9 cellular contexts compared by ENCODE assay signal in genomic region chr2:73063909-73064875, GRCh38. TPM values are rescaled to one million over a fixed set of nuclear protein-coding genes. Genes with fewer than 3 reads are reported as not detected.
DNase-seq lines count a peak whose midpoint lies in the region; ATAC-seq, FAIRE-seq and TF ChIP-seq lines count a peak whose summit lies in the region.
"Had no signal": no experiment of that assay in that cellular context is flagged by ENCODE, and none has a peak within 500 bp of the region (broad histone marks: within the 10 kb centered on the region; RNA-seq: fewer than 3 reads in every experiment).

No MANE protein-coding gene starts in this region.

- peak; percentile 40 for FAIRE-seq in HTR-8/SVneo (lab: Jason Lieb, UNC)
- no peak for FAIRE-seq in HepG2 (lab: Jason Lieb, UNC)

- H3K9ac ChIP-seq in HepG2 (ENCODE audit: insufficient read depth, low read depth, low read length), result no peak overlapping the region

- peaks cover 9% of the 10 kb centered on the region; the same call in 1 of the 2 replicates for H4K20me1 ChIP-seq in HepG2 (ENCODE audit: insufficient read depth, low read length)

- no peak overlapping the region for H2AFZ ChIP-seq in HepG2 (ENCODE audit: low read length)

- peak overlapping the region; percentile 6 for H3K27ac ChIP-seq in HepG2 (ENCODE audit: extremely low read length, insufficient read depth, low read length)

- H3K4me2 ChIP-seq in HepG2 (ENCODE audit: low read depth, low read length), result no peak overlapping the region

- TF ChIP-seq EP300 in HepG2 (IDR thresholded peaks at IDR 0.05; ENCODE audit: low read depth in 2 of 2, low read length in 2 of 2) (no peak), HepG2 (CRISPR knock-in tag; IDR thresholded peaks at IDR 0.05; ENCODE audit: borderline replicate concordance) (no peak)

- H3K79me2 ChIP-seq in HepG2 (ENCODE audit: insufficient read depth, low read length), result peaks cover 86% of the 10 kb centered on the region

- peak; percentile 46 for DNase-seq in AG09309 (ENCODE audit: low read depth)
- DNase-seq in HTR-8/SVneo (ENCODE audit: insufficient read length, low spot score), result peak; percentile 66
- peak; percentile 73 for DNase-seq in brain pericyte (ENCODE audit: low read depth, low spot score)
- no peak for DNase-seq in HepG2 (ENCODE audit: low spot score)
- no peak for DNase-seq in T-helper 9 cell
- no peak for DNase-seq in occipital lobe (lab: John Stamatoyannopoulos, UW)
- DNase-seq in NCI-H1092 treated with DMSO at 0.1 percent for 48 hours (lab: John Stamatoyannopoulos, UW), result no peak
- DNase-seq: central memory CD4-positive, alpha-beta T cell had no signal

- no peak overlapping the region for H3K4me3 ChIP-seq in AG09309 (ENCODE audit: control insufficient read depth, low read depth, low read length)
- no peak overlapping the region for H3K4me3 ChIP-seq in HepG2 (replicated peaks in 1 of 3; ENCODE audit: insufficient read depth in 1 of 3, low read depth in 2 of 3, low read length in 3 of 3)

- no peak for TF ChIP-seq POLR2A in HepG2 (IDR thresholded peaks at IDR 0.05; ENCODE audit: insufficient read depth in 1 of 2, low read depth in 2 of 2, low read length in 2 of 2)

- no peaks in the 10 kb centered on the region for H3K27me3 ChIP-seq in HepG2 (ENCODE audit: control insufficient read depth in 1 of 2, insufficient read depth in 2 of 2, low read length in 2 of 2)

- no TSS peak for BruUV-seq in HepG2 (replicated peaks; lab: Mats Ljungman, UMichigan)

- in situ Hi-C loops in HepG2 (cut with HindIII; ENCODE audit: extremely low pct_ligation_motif_present, low pct_unique_long_range_greater_than_20kb), result no loop called here

- no peaks in the 10 kb centered on the region for H3K9me3 ChIP-seq in HepG2 (ENCODE audit: low read length)

- no peak for TF ChIP-seq RAD21 in HepG2 (CRISPR knock-in tag; IDR thresholded peaks at IDR 0.05)

- CTCF ChIA-PET in HepG2 (lab: Yijun Ruan, JAX; ENCODE audit: low intra/inter-chr PET ratio, low total read pairs), result no interaction called here

- intact Hi-C loops in HepG2 (cut with micrococcal nuclease; ENCODE audit: unreplicated experiment), result no loop called here

- peaks cover 56% of the 10 kb centered on the region for H3K4me1 ChIP-seq in HepG2 (ENCODE audit: insufficient read depth, low read length)

- peak; percentile 8; the same call in 1 of the 3 replicates for ATAC-seq in HepG2
- ATAC-seq in GM21526 (IDR thresholded peaks at IDR 0.05; ENCODE audit: low FRiP score, unreplicated experiment), result no peak

- peaks cover 4 to 9% of the 10 kb centered on the region in 2 experiments; a peak in 3 of 5 replicates for H3K36me3 ChIP-seq in HepG2 (replicated peaks in 1 of 2; ENCODE audit: control insufficient read depth in 1 of 2, insufficient read depth in 2 of 2, low read length in 2 of 2)

- WGBS in HepG2 (ENCODE audit: low lambda C conversion rate), result 96% methylated on average over 8 of the region's 8 CpGs

- TF ChIP-seq CTCF in AG09309 (IDR thresholded peaks at IDR 0.05; ENCODE audit: control insufficient read depth, insufficient read depth, low read depth, low read length, missing control alignments), result no peak
- TF ChIP-seq CTCF in HepG2 (CRISPR knock-in tag; IDR thresholded peaks at IDR 0.05), result no peak

- POLR2A ChIA-PET in HepG2 (lab: Yijun Ruan, JAX), result interaction anchor here (1.2 to 1.5 kb wide), 2 partner anchors 7 to 64 kb away, joined by 3 to 4 read pairs; partner anchors contain the start of gene SFXN5

TF ChIP-seq in HepG2, 621 proteins besides CTCF, POLR2A, EP300 and RAD21 (continues in another document):
- peak; percentile 80 for TF ChIP-seq MAFF (IDR thresholded peaks at IDR 0.05; ENCODE audit: low read depth, low read length)

RNA-seq across cellular contexts. Expression of gene SFXN5, which starts 7.3 kb away (rescaled TPM):
- total RNA-seq in HepG2 (2016; rRNA removed; fragmentation: Illumina TruSeq; extraction: Trizol) (22.2 and 34.9 TPM in 2 replicates), occipital lobe (27.5 TPM)
- 11.0 and 15.1 TPM in 2 replicates for total RNA-seq in HepG2 (2016; cell fraction: cytosol; rRNA removed; fragmentation: Illumina TruSeq; extraction: Trizol; ENCODE audit: low read depth)
- total RNA-seq in HepG2 (2016; cell fraction: insoluble cytoplasmic fraction; rRNA removed; fragmentation: Illumina TruSeq; extraction: Trizol), result 21.1 and 36.4 TPM in 2 replicates
- total RNA-seq in HepG2 (2016; cell fraction: membrane; rRNA removed; fragmentation: Illumina TruSeq; extraction: Trizol), result 13.2 and 15.3 TPM in 2 replicates
- 42.2 and 47.8 TPM in 2 replicates for total RNA-seq in HepG2 (2016; cell fraction: nucleus; rRNA removed; fragmentation: Illumina TruSeq; extraction: Trizol)
- polyA plus RNA-seq in HepG2 (2011; rRNA removed), result 37.4 and 42.8 TPM in 2 replicates
- 13.2 and 17.2 TPM in 2 replicates for polyA plus RNA-seq in HepG2 (2011; cell fraction: cytosol; rRNA removed)
- 139 and 168 TPM in 2 replicates for polyA plus RNA-seq in HepG2 (2011; cell fraction: nucleus; rRNA removed)
- polyA plus RNA-seq in HepG2 (2012), result 18.2 and 24.8 TPM in 2 replicates
- 6.1 and 6.5 TPM in 2 replicates for polyA plus RNA-seq in HepG2 (2016; cell fraction: cytosol; fragmentation: Illumina TruSeq; extraction: Trizol; ENCODE audit: low read depth)
- polyA plus RNA-seq in HepG2 (2016; cell fraction: insoluble cytoplasmic fraction; fragmentation: Illumina TruSeq; extraction: Trizol; ENCODE audit: low read depth), result 23.9 and 25.9 TPM in 2 replicates
- 8.0 and 9.0 TPM in 2 replicates for polyA plus RNA-seq in HepG2 (2016; cell fraction: membrane; fragmentation: Illumina TruSeq; extraction: Trizol; ENCODE audit: low read depth)
- 68.3 and 69.6 TPM in 2 replicates for polyA plus RNA-seq in HepG2 (2016; cell fraction: nucleus; fragmentation: Illumina TruSeq; extraction: Trizol; ENCODE audit: insufficient read depth, low read depth)
- 36.5 and 73.0 TPM in 2 replicates for polyA minus RNA-seq in HepG2 (2011; rRNA and poly(A)+ RNA removed; ENCODE audit: low replicate concordance)
- polyA minus RNA-seq in HepG2 (2011; cell fraction: cytosol; rRNA and poly(A)+ RNA removed), result 12.6 and 13.0 TPM in 2 replicates
- polyA minus RNA-seq in HepG2 (2011; cell fraction: nucleus; rRNA and poly(A)+ RNA removed), result 49.6 and 54.8 TPM in 2 replicates

RNA-seq across cellular contexts. Expression of gene RAB11FIP5, which starts 48.6 kb away (rescaled TPM):
- total RNA-seq in HepG2 (2016; rRNA removed; fragmentation: Illumina TruSeq; extraction: Trizol) (8.7 and 9.4 TPM in 2 replicates), occipital lobe (7.5 TPM)
- total RNA-seq in HepG2 (2016; cell fraction: cytosol; rRNA removed; fragmentation: Illumina TruSeq; extraction: Trizol; ENCODE audit: low read depth), result 3.7 and 4.2 TPM in 2 replicates
- total RNA-seq in HepG2 (2016; cell fraction: insoluble cytoplasmic fraction; rRNA removed; fragmentation: Illumina TruSeq; extraction: Trizol), result 8.6 and 9.1 TPM in 2 replicates
- 10.0 and 13.0 TPM in 2 replicates for total RNA-seq in HepG2 (2016; cell fraction: membrane; rRNA removed; fragmentation: Illumina TruSeq; extraction: Trizol)
- 6.7 and 7.5 TPM in 2 replicates for total RNA-seq in HepG2 (2016; cell fraction: nucleus; rRNA removed; fragmentation: Illumina TruSeq; extraction: Trizol)
- polyA plus RNA-seq in HepG2 (2011; rRNA removed), result 21.9 and 22.9 TPM in 2 replicates
- 17.5 and 19.5 TPM in 2 replicates for polyA plus RNA-seq in HepG2 (2011; cell fraction: cytosol; rRNA removed)
- polyA plus RNA-seq in HepG2 (2011; cell fraction: nucleus; rRNA removed), result 19.6 and 23.6 TPM in 2 replicates
- polyA plus RNA-seq in HepG2 (2012), result 25.5 and 27.1 TPM in 2 replicates
- polyA plus RNA-seq in HepG2 (2016; cell fraction: cytosol; fragmentation: Illumina TruSeq; extraction: Trizol; ENCODE audit: low read depth), result 2.1 TPM in 2 replicates
- polyA plus RNA-seq in HepG2 (2016; cell fraction: insoluble cytoplasmic fraction; fragmentation: Illumina TruSeq; extraction: Trizol; ENCODE audit: low read depth), result 8.6 and 12.8 TPM in 2 replicates
- 5.8 and 6.9 TPM in 2 replicates for polyA plus RNA-seq in HepG2 (2016; cell fraction: membrane; fragmentation: Illumina TruSeq; extraction: Trizol; ENCODE audit: low read depth)
- polyA plus RNA-seq in HepG2 (2016; cell fraction: nucleus; fragmentation: Illumina TruSeq; extraction: Trizol; ENCODE audit: insufficient read depth, low read depth), result 10.7 and 10.8 TPM in 2 replicates
- 29.9 and 45.2 TPM in 2 replicates for polyA minus RNA-seq in HepG2 (2011; rRNA and poly(A)+ RNA removed; ENCODE audit: low replicate concordance)
- 12.6 and 13.2 TPM in 2 replicates for polyA minus RNA-seq in HepG2 (2011; cell fraction: cytosol; rRNA and poly(A)+ RNA removed)
- polyA minus RNA-seq in HepG2 (2011; cell fraction: nucleus; rRNA and poly(A)+ RNA removed), result 14.7 and 18.7 TPM in 2 replicates

Comparison
In these comparisons a context has a peak if more than half of its experiments do, and no peak if none do; other contexts are left out.
1. DNase-seq: peak in AG09309 (single experiment), HTR-8/SVneo (single experiment) and brain pericyte (single experiment); none in HepG2 (single experiment), T-helper 9 cell (single experiment), occipital lobe (single experiment) and NCI-H1092 treated with DMSO at 0.1 percent for 48 hours (single experiment).